In genomic region chr9:133529874-133530273, GRCh38 we compare ENCODE assay signal across 21 cellular contexts. TPM values are rescaled to one million over a fixed set of nuclear protein-coding genes. Genes with fewer than 3 reads are reported as not detected.
DNase-seq lines count a peak whose midpoint lies in the region; ATAC-seq, FAIRE-seq and TF ChIP-seq lines count a peak whose summit lies in the region.
"Had no signal": no experiment of that assay in that cellular context is flagged by ENCODE, and none has a peak within 500 bp of the region (broad histone marks: within the 10 kb centered on the region; RNA-seq: fewer than 3 reads in every experiment).

No MANE protein-coding gene starts in this region.

- no peak for TF ChIP-seq EP300 in H1 (IDR thresholded peaks at IDR 0.05; ENCODE audit: borderline replicate concordance in 1 of 2, low read depth in 2 of 2, low read length in 2 of 2)

- CTCF ChIA-PET in H1 (lab: Charles Lee; ENCODE audit: partially characterized antibody), result interaction anchor here (0.9 to 3.9 kb wide), 18 partner anchors 9 to 239 kb away, joined by 3 to 16 read pairs (median 4); partner anchors contain the start of gene FAM163B

- H3K9me3 ChIP-seq in BLaER1 treated with 17β-estradiol and CSF1 and Interleukin-3, amounts not matched to agents 10 nM and 100 nM (replicated peaks in 1 of 11), result no peaks in the 10 kb centered on the region
- H3K9me3 ChIP-seq in WERI-Rb-1 (ENCODE audit: severe bottlenecking) (no peaks in the 10 kb centered on the region), H1 (ENCODE audit: insufficient read depth in 2 of 2, low read depth in 1 of 2, low read length in 1 of 2) (no peaks in the 10 kb centered on the region), neuronal stem cell (replicated peaks in 1 of 2; ENCODE audit: control insufficient read depth in 2 of 2, insufficient read depth in 1 of 2, low read depth in 1 of 2, low read length in 2 of 2) (no peaks in the 10 kb centered on the region)
- H3K9me3 ChIP-seq: BE2C had no signal

- no peak for FAIRE-seq in H1 (lab: Jason Lieb, UNC)

- H2BK5ac ChIP-seq in H1 (ENCODE audit: low read depth, low read length) (no peak overlapping the region), neuronal stem cell (ENCODE audit: low read length) (no peak overlapping the region)

- H3K79me1 ChIP-seq in H1 (ENCODE audit: low read depth, low read length) (no peaks in the 10 kb centered on the region), neuronal stem cell (ENCODE audit: low read depth, low read length) (peaks cover 2% of the 10 kb centered on the region)

- H3K4ac ChIP-seq in H1 (replicated peaks; ENCODE audit: insufficient read length, low read depth, low read length) (no peak overlapping the region), neuronal stem cell (ENCODE audit: low read length) (no peak overlapping the region)

- H3K9ac ChIP-seq in BLaER1 treated with 17β-estradiol and CSF1 and Interleukin-3, amounts not matched to agents 10 nM and 100 nM, result peak overlapping the region in 4 of 11 experiments; percentile 7 to 30 (median 20); a peak in 3 of 22 replicates
- no peak overlapping the region for H3K9ac ChIP-seq in H1 (replicated peaks in 1 of 4; ENCODE audit: extremely low read depth in 1 of 4, low read depth in 3 of 4, low read length in 3 of 4)
- no peak overlapping the region for H3K9ac ChIP-seq in neuronal stem cell (ENCODE audit: low read depth, low read length, poor library complexity)

- H3K18ac ChIP-seq in H1 (ENCODE audit: extremely low read depth, low read length) (no peak overlapping the region), neuronal stem cell (ENCODE audit: low read length) (no peak overlapping the region)

- no peak overlapping the region for H4K5ac ChIP-seq in H1 (ENCODE audit: insufficient read length, low read depth, low read length)

- no peak overlapping the region for H3K14ac ChIP-seq in H1 (ENCODE audit: insufficient read length)
- no peak overlapping the region for H3K14ac ChIP-seq in neuronal stem cell (ENCODE audit: low read length)

- no peak for ATAC-seq in HG02588 (IDR thresholded peaks at IDR 0.05; ENCODE audit: unreplicated experiment)
- ATAC-seq: CD8-positive, alpha-beta T cell; GM23338 had no signal

- POLR2A ChIA-PET in H1 (lab: Charles Lee; ENCODE audit: partially characterized antibody), result no interaction called here

- H3K4me2 ChIP-seq in BLaER1 treated with 17β-estradiol and CSF1 and Interleukin-3, amounts not matched to agents 10 nM and 100 nM, result peak overlapping the region in 9 of 11 experiments; percentile 26 to 99 (median 86); a peak in 17 of 22 replicates
- H3K4me2 ChIP-seq in H1 (ENCODE audit: insufficient read depth in 1 of 2, low read depth in 2 of 2, low read length in 2 of 2) (no peak overlapping the region), neuronal stem cell (ENCODE audit: insufficient read depth, low read length, poor library complexity, severe bottlenecking) (no peak overlapping the region)
- H3K4me2 ChIP-seq: GM23338 had no signal

- no peak for TF ChIP-seq RAD21 in H1 (IDR thresholded peaks at IDR 0.05 in 1 of 2, conservative IDR thresholded peaks at IDR 0.05 in 1 of 2; ENCODE audit: low read depth in 2 of 2, low read length in 2 of 2)

- H2AFZ ChIP-seq in H1 (ENCODE audit: low read length) (no peak overlapping the region), neuronal stem cell (ENCODE audit: low read length) (no peak overlapping the region)
- H2AFZ ChIP-seq: GM23338 had no signal

- peaks cover 0 to 46% (median 0%) of the 10 kb centered on the region in 11 experiments; a peak in 10 of 22 replicates for H3K27me3 ChIP-seq in BLaER1 treated with 17β-estradiol and CSF1 and Interleukin-3, amounts not matched to agents 10 nM and 100 nM
- no peaks in the 10 kb centered on the region for H3K27me3 ChIP-seq in WERI-Rb-1 (ENCODE audit: insufficient read depth, low read depth, severe bottlenecking)
- peaks cover 0 to 20% (median 13%) of the 10 kb centered on the region in 4 experiments; a peak in 6 of 7 replicates for H3K27me3 ChIP-seq in H1 (replicated peaks in 1 of 4; ENCODE audit: control insufficient read depth in 3 of 4, extremely low read depth in 1 of 4, insufficient read depth in 3 of 4, low read length in 3 of 4)
- H3K27me3 ChIP-seq in neuronal stem cell (ENCODE audit: control insufficient read depth in 3 of 3, insufficient read depth in 3 of 3, low read depth in 1 of 3, low read length in 3 of 3), result peaks cover 0 to 52% (median 15%) of the 10 kb centered on the region in 3 experiments
- H3K27me3 ChIP-seq: BE2C had no signal

- no peaks in the 10 kb centered on the region for H3K36me3 ChIP-seq in BLaER1 treated with 17β-estradiol and CSF1 and Interleukin-3, amounts not matched to agents 10 nM and 100 nM
- H3K36me3 ChIP-seq in WERI-Rb-1 (no peaks in the 10 kb centered on the region), H1 (ENCODE audit: control insufficient read depth in 2 of 4, insufficient read depth in 4 of 4, low read length in 3 of 4) (no peaks in the 10 kb centered on the region), neuronal stem cell (replicated peaks in 1 of 2; ENCODE audit: control insufficient read depth in 2 of 2, insufficient read depth in 2 of 2, low read length in 2 of 2) (no peaks in the 10 kb centered on the region)
- H3K36me3 ChIP-seq: BE2C had no signal

- no peak overlapping the region for H3K23ac ChIP-seq in H1 (ENCODE audit: insufficient read length)
- H3K23ac ChIP-seq in neuronal stem cell (ENCODE audit: low read depth, low read length, poor library complexity), result peak overlapping the region; percentile 26

- WGBS in H1 (ENCODE audit: extremely low coverage in 1 of 2, insufficient coverage in 1 of 2, insufficient read length in 1 of 2, insufficient replicate concordance in 2 of 2, low coverage in 1 of 2, low lambda C conversion rate in 2 of 2, missing lambda C conversion rate in 1 of 2), 2 experiments, result 91% methylated on average over 4 of the region's 7 CpGs; no CpG with 5 or more reads in 1 of the 2 experiments
- WGBS in neuronal stem cell (ENCODE audit: extremely low coverage in 2 of 2, insufficient read length in 2 of 2, insufficient replicate concordance in 1 of 2), 2 donors, result no CpG with 5 or more reads among the region's 7 CpGs

- no peak overlapping the region for H4K8ac ChIP-seq in H1 (ENCODE audit: extremely low read depth, insufficient read depth, low read length)
- H4K8ac ChIP-seq in neuronal stem cell (ENCODE audit: low read depth, low read length), result no peak overlapping the region

- peaks cover 38 to 90% (median 87%) of the 10 kb centered on the region in 10 experiments for H3K4me1 ChIP-seq in BLaER1 treated with 17β-estradiol and CSF1 and Interleukin-3, amounts not matched to agents 10 nM and 100 nM
- peaks cover 4 to 49% (median 37%) of the 10 kb centered on the region in 4 experiments for H3K4me1 ChIP-seq in H1 (replicated peaks in 1 of 4; ENCODE audit: control insufficient read depth in 3 of 4, insufficient read depth in 4 of 4, low read length in 3 of 4)
- peaks cover 36 to 38% of the 10 kb centered on the region in 2 donors for H3K4me1 ChIP-seq in neuronal stem cell (ENCODE audit: control insufficient read depth in 2 of 2, insufficient read depth in 1 of 2, low read depth in 1 of 2, low read length in 2 of 2)

- H4K91ac ChIP-seq in H1 (replicated peaks; ENCODE audit: insufficient read length, low read length) (no peak overlapping the region), neuronal stem cell (ENCODE audit: low read depth, low read length, poor library complexity) (no peak overlapping the region)

- DNase-seq in WERI-Rb-1, result no peak
- no peak for DNase-seq in H1 (ENCODE audit: low read depth in 1 of 2, low spot score in 2 of 2)
- DNase-seq in neuronal stem cell (ENCODE audit: low spot score), result no peak
- no peak for DNase-seq in NCI-H526 treated with DMSO at 0.1 percent for 48 hours (lab: John Stamatoyannopoulos, UW)
- DNase-seq in kidney tubule cell (ENCODE audit: low spot score), result no peak
- no peak for DNase-seq in AG20443 (ENCODE audit: low spot score)
- DNase-seq: BE2C; Calu3; CD8-positive, alpha-beta T cell; DMS79 treated with DMSO at 0.1 percent for 48 hours; GF-D8; H7; Kasumi-1; KG1 had no signal

- H2BK12ac ChIP-seq in H1 (ENCODE audit: low read depth, low read length), result peak overlapping the region; percentile 84
- peak overlapping the region; percentile 93 for H2BK12ac ChIP-seq in neuronal stem cell (ENCODE audit: low read length)

- TF ChIP-seq CTCF in WERI-Rb-1 (IDR thresholded peaks at IDR 0.05; ENCODE audit: low read depth, low read length), result no peak
- TF ChIP-seq CTCF in H1 (IDR thresholded peaks at IDR 0.05; ENCODE audit: control extremely low read depth in 1 of 3, insufficient read depth in 1 of 3, low read depth in 1 of 3, low read length in 3 of 3), result no peak

- no peak overlapping the region for H2BK20ac ChIP-seq in H1 (ENCODE audit: low read length)

- peaks cover 0 to 69% (median 0%) of the 10 kb centered on the region in 11 experiments; a peak in 9 of 22 replicates for H4K20me1 ChIP-seq in BLaER1 treated with 17β-estradiol and CSF1 and Interleukin-3, amounts not matched to agents 10 nM and 100 nM
- no peaks in the 10 kb centered on the region for H4K20me1 ChIP-seq in H1 (replicated peaks in 1 of 2; ENCODE audit: control insufficient read depth in 1 of 2, insufficient read depth in 2 of 2, low read length in 2 of 2)

- no peak for TF ChIP-seq POLR2A in H1 (IDR thresholded peaks at IDR 0.05; ENCODE audit: control extremely low read depth in 1 of 2, low read depth in 2 of 2, low read length in 2 of 2)

- H2BK120ac ChIP-seq in H1 (replicated peaks; ENCODE audit: low read depth, low read length) (no peak overlapping the region), neuronal stem cell (ENCODE audit: low read depth, low read length) (peak overlapping the region; percentile 38)

- no peak overlapping the region for H3K4me3 ChIP-seq in BLaER1 treated with 17β-estradiol and CSF1 and Interleukin-3, amounts not matched to agents 10 nM and 100 nM
- H3K4me3 ChIP-seq in WERI-Rb-1 (ENCODE audit: low read depth, low read length), result no peak overlapping the region
- H3K4me3 ChIP-seq in H1 (ENCODE audit: extremely low read depth in 1 of 4, insufficient read depth in 2 of 4, low read depth in 3 of 4, low read length in 4 of 4), result no peak overlapping the region
- no peak overlapping the region for H3K4me3 ChIP-seq in neuronal stem cell (ENCODE audit: low read length in 2 of 2)
- H3K4me3 ChIP-seq: GM23338 had no signal

- no peak overlapping the region for H3K27ac ChIP-seq in BLaER1 treated with 17β-estradiol and CSF1 and Interleukin-3, amounts not matched to agents 10 nM and 100 nM
- H3K27ac ChIP-seq in WERI-Rb-1, result peak overlapping the region; percentile 31
- H3K27ac ChIP-seq in H1 (ENCODE audit: low read depth, low read length), result no peak overlapping the region
- H3K27ac ChIP-seq in neuronal stem cell (replicated peaks; ENCODE audit: low read length), result no peak overlapping the region
- H3K27ac ChIP-seq: HL-60 had no signal

- H3K56ac ChIP-seq in H1 (replicated peaks; ENCODE audit: insufficient read length, low read depth, low read length), result no peak overlapping the region

- H2BK15ac ChIP-seq in H1 (ENCODE audit: low read length) (0 out of 2 replicates have a peak overlapping the region, but pooled peaks have one; percentile 6), neuronal stem cell (ENCODE audit: low read length) (no peak overlapping the region)

- H3K79me2 ChIP-seq in H1 (ENCODE audit: control insufficient read depth in 1 of 2, insufficient read depth in 2 of 2, low read length in 2 of 2), result no peaks in the 10 kb centered on the region

- H2AK5ac ChIP-seq in H1 (ENCODE audit: low read depth, low read length) (no peak overlapping the region), neuronal stem cell (ENCODE audit: low read depth, low read length) (peak overlapping the region; percentile 93)

- H3K23me2 ChIP-seq in H1 (ENCODE audit: low read depth, low read length), result peaks cover 2% of the 10 kb centered on the region; the same call in 1 of the 2 replicates

RNA-seq across cellular contexts. Expression of gene ADAMTSL2, which starts 4.6 kb away (rescaled TPM):
- 0.69 and 0.74 TPM in 2 replicates for total RNA-seq in H1 (2021; fragmentation: NEBNext Ultra II Directional; extraction: Animal tissue kit (Norgen Biotek cat#: 25700))
- polyA plus RNA-seq in H1 (2011; rRNA removed), result 0.76 and 1.0 TPM in 2 replicates
- polyA plus RNA-seq in H1 (2011; cell fraction: cytosol; rRNA removed), result 0.79 TPM
- polyA plus RNA-seq in H1 (2011; cell fraction: nucleus; rRNA removed), result 2.6 TPM
- polyA plus RNA-seq in H1 (2012, experiment 1 of 2), result 0.29 to 1.0 TPM (median 0.65 TPM) in 4 replicates
- polyA plus RNA-seq in H1 (2012, experiment 2 of 2), result 0.41 TPM
- 0.39 TPM for polyA plus RNA-seq in H1 (2013, experiment 1 of 2)
- 0.29 TPM for polyA plus RNA-seq in H1 (2013, experiment 2 of 2)
- 0.13 and 0.73 TPM in 2 replicates for polyA minus RNA-seq in H1 (2011; rRNA and poly(A)+ RNA removed)
- polyA minus RNA-seq in H1 (2011; cell fraction: cytosol; rRNA and poly(A)+ RNA removed), result 0.29 TPM
- 0.60 TPM for polyA minus RNA-seq in H1 (2011; cell fraction: nucleus; rRNA and poly(A)+ RNA removed)
- 0.17 TPM for polyA plus RNA-seq in neuronal stem cell (2013, experiment 1 of 2)
- 0.15 TPM for polyA plus RNA-seq in neuronal stem cell (2013, experiment 2 of 2)
- total RNA-seq: HT1080 had no signal
- polyA plus RNA-seq: IgD-negative memory B cell had no signal

RNA-seq across cellular contexts. Expression of gene MYMK, which starts 5.1 kb away (rescaled TPM):
- not detected in 2 replicates for total RNA-seq in H1 (2021; fragmentation: NEBNext Ultra II Directional; extraction: Animal tissue kit (Norgen Biotek cat#: 25700))
- polyA plus RNA-seq in H1 (2011; rRNA removed), result 0.30 TPM in 1 of 2 replicates, not detected in the other
- 0.23 TPM for polyA plus RNA-seq in H1 (2011; cell fraction: cytosol; rRNA removed)
- 0.30 TPM for polyA plus RNA-seq in H1 (2011; cell fraction: nucleus; rRNA removed)
- not detected in 4 replicates for polyA plus RNA-seq in H1 (2012, experiment 1 of 2)
- not detected for polyA plus RNA-seq in H1 (2012, experiment 2 of 2)
- not detected for polyA plus RNA-seq in H1 (2013, experiment 1 of 2)
- 0.09 TPM for polyA plus RNA-seq in H1 (2013, experiment 2 of 2)
- not detected in 2 replicates for polyA minus RNA-seq in H1 (2011; rRNA and poly(A)+ RNA removed)
- not detected for polyA minus RNA-seq in H1 (2011; cell fraction: cytosol; rRNA and poly(A)+ RNA removed)
- polyA minus RNA-seq in H1 (2011; cell fraction: nucleus; rRNA and poly(A)+ RNA removed), result not detected
- not detected for polyA plus RNA-seq in neuronal stem cell (2013, experiment 1 of 2)
- not detected for polyA plus RNA-seq in neuronal stem cell (2013, experiment 2 of 2)
- total RNA-seq: A172; Calu3; CD8-positive, alpha-beta T cell; GM23338; H7; HT1080 had no signal
- polyA plus RNA-seq: GM23338, IgD-negative memory B cell had no signal

RNA-seq across cellular contexts. Expression of gene SLC2A6, which starts 51.0 kb away (rescaled TPM):
- total RNA-seq in H1 (2021; fragmentation: NEBNext Ultra II Directional; extraction: Animal tissue kit (Norgen Biotek cat#: 25700)), result 16.6 and 17.9 TPM in 2 replicates
- 17.8 and 18.6 TPM in 2 replicates for polyA plus RNA-seq in H1 (2011; rRNA removed)
- 16.9 TPM for polyA plus RNA-seq in H1 (2011; cell fraction: cytosol; rRNA removed)
- 22.9 TPM for polyA plus RNA-seq in H1 (2011; cell fraction: nucleus; rRNA removed)
- polyA plus RNA-seq in H1 (2012, experiment 1 of 2), result 9.1 to 15.8 TPM (median 14.0 TPM) in 4 replicates
- polyA plus RNA-seq in H1 (2012, experiment 2 of 2), result 13.7 TPM
- 21.9 TPM for polyA plus RNA-seq in H1 (2013, experiment 1 of 2)
- 21.5 TPM for polyA plus RNA-seq in H1 (2013, experiment 2 of 2)
- polyA minus RNA-seq in H1 (2011; rRNA and poly(A)+ RNA removed), result 8.2 and 10.5 TPM in 2 replicates
- polyA minus RNA-seq in H1 (2011; cell fraction: cytosol; rRNA and poly(A)+ RNA removed), result 13.1 TPM
- polyA minus RNA-seq in H1 (2011; cell fraction: nucleus; rRNA and poly(A)+ RNA removed), result 23.1 TPM
- polyA plus RNA-seq in neuronal stem cell (2013, experiment 1 of 2), result 3.7 TPM
- polyA plus RNA-seq in neuronal stem cell (2013, experiment 2 of 2), result 3.8 TPM

Comparison
In these comparisons a context has a peak if more than half of its experiments do, and no peak if none do; other contexts are left out.
1. H3K4me2 ChIP-seq: peak in BLaER1 treated with 17β-estradiol and CSF1 and Interleukin-3, amounts not matched to agents 10 nM and 100 nM (9 of 11); none in H1 (0 of 2) and neuronal stem cell (single experiment).